ENCODE assay signal across 19 cellular contexts in the genomic region with DNA sequence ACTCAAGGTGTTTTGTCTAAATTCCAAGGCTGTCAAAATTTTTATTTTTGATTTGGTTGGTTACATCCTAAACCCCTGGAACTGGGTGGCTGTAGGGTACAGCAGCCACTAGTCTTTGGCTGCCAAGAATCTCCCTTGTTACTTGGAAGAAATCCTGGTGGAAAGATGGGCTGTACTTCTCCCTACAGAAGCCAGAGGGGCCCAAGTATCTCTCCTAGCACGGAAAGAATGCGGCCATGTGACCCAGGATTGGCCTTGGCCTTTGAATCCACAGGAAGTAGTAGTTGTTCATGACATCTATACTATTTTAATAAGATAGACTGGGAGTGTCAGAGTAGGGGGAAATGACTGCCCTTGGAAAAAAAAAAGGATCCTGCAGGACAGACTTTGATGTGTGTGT. TPM values are rescaled to one million over a fixed set of nuclear protein-coding genes. Genes with fewer than 3 reads are reported as not detected.
DNase-seq lines count a peak whose midpoint lies in the region; ATAC-seq, FAIRE-seq and TF ChIP-seq lines count a peak whose summit lies in the region.
"Had no signal": no experiment of that assay in that cellular context is flagged by ENCODE, and none has a peak within 500 bp of the region (broad histone marks: within the 10 kb centered on the region; RNA-seq: fewer than 3 reads in every experiment).

No MANE protein-coding gene starts in this region.

- H3K4me2 ChIP-seq in H1 (ENCODE audit: insufficient read depth in 1 of 2, low read depth in 2 of 2, low read length in 2 of 2) (no peak overlapping the region), mesenchymal stem cell (ENCODE audit: low read length, poor library complexity, severe bottlenecking) (no peak overlapping the region)

- H2AFZ ChIP-seq in H1 (ENCODE audit: low read length) (peak overlapping the region; percentile 14; the same call in 1 of the 2 replicates), mesenchymal stem cell (ENCODE audit: low read depth, low read length) (no peak overlapping the region)

- H3K27me3 ChIP-seq in H1 (replicated peaks in 1 of 4; ENCODE audit: control insufficient read depth in 3 of 4, extremely low read depth in 1 of 4, insufficient read depth in 3 of 4, low read length in 3 of 4): no peaks in the 10 kb centered on the region
- no peaks in the 10 kb centered on the region for H3K27me3 ChIP-seq in mesenchymal stem cell (ENCODE audit: control insufficient read depth in 1 of 2, insufficient read depth in 1 of 2, low read length in 2 of 2)
- H3K27me3 ChIP-seq in tibial artery: no peaks in the 10 kb centered on the region
- H3K27me3 ChIP-seq: BE2C, SJSA1 had no signal

- TF ChIP-seq EP300 in H1 (IDR thresholded peaks at IDR 0.05; ENCODE audit: borderline replicate concordance in 1 of 2, low read depth in 2 of 2, low read length in 2 of 2): no peak

- POLR2A ChIA-PET in H1 (lab: Charles Lee; ENCODE audit: partially characterized antibody): no interaction called here

- H4K8ac ChIP-seq in H1 (ENCODE audit: extremely low read depth, insufficient read depth, low read length) (no peak overlapping the region), mesenchymal stem cell (ENCODE audit: low read length) (no peak overlapping the region)

- H2BK5ac ChIP-seq in H1 (ENCODE audit: low read depth, low read length) (no peak overlapping the region), mesenchymal stem cell (ENCODE audit: low read depth, low read length, poor library complexity, severe bottlenecking) (no peak overlapping the region)

- no peaks in the 10 kb centered on the region for H3K79me2 ChIP-seq in H1 (ENCODE audit: control insufficient read depth in 1 of 2, insufficient read depth in 2 of 2, low read length in 2 of 2)

- H2AK5ac ChIP-seq in H1 (ENCODE audit: low read depth, low read length) (0 out of 2 replicates have a peak overlapping the region, but pooled peaks have one; percentile 30), mesenchymal stem cell (ENCODE audit: low read length, severe bottlenecking) (peak overlapping the region; percentile 55)

- 67% methylated on average over 2 of the region's 2 CpGs; no CpG with 5 or more reads in 1 of the 2 experiments for WGBS in H1 (ENCODE audit: extremely low coverage in 1 of 2, insufficient coverage in 1 of 2, insufficient read length in 1 of 2, insufficient replicate concordance in 2 of 2, low coverage in 1 of 2, low lambda C conversion rate in 2 of 2, missing lambda C conversion rate in 1 of 2), 2 experiments
- 50% methylated on average over 2 of the region's 2 CpGs for WGBS in mesenchymal stem cell

- H2BK12ac ChIP-seq in H1 (ENCODE audit: low read depth, low read length) (no peak overlapping the region), mesenchymal stem cell (ENCODE audit: low read length in 2 of 2) (no peak overlapping the region)

- H3K56ac ChIP-seq in H1 (replicated peaks; ENCODE audit: insufficient read length, low read depth, low read length): no peak overlapping the region

- intact Hi-C loops in tibial artery (cut with DNase I; ENCODE audit: low total_unique reads): no loop called here

- H2BK120ac ChIP-seq in H1 (replicated peaks; ENCODE audit: low read depth, low read length): no peak overlapping the region
- H2BK120ac ChIP-seq in mesenchymal stem cell (ENCODE audit: low read depth, low read length): no peak overlapping the region

- CTCF ChIA-PET in H1 (lab: Charles Lee; ENCODE audit: partially characterized antibody): no interaction called here

- no peak for ATAC-seq in GM21576 (IDR thresholded peaks at IDR 0.05; ENCODE audit: unreplicated experiment)
- ATAC-seq: effector memory CD8-positive, alpha-beta T cell had no signal

- H3K27ac ChIP-seq in H1 (ENCODE audit: low read depth, low read length) (no peak overlapping the region), mesenchymal stem cell (ENCODE audit: low read length, poor library complexity, severe bottlenecking) (no peak overlapping the region), tibial artery (no peak overlapping the region)
- H3K27ac ChIP-seq: SJSA1 had no signal

- H3K23ac ChIP-seq in H1 (ENCODE audit: insufficient read length) (no peak overlapping the region), mesenchymal stem cell (ENCODE audit: low read length in 2 of 2) (no peak overlapping the region)

- no peak overlapping the region for H4K5ac ChIP-seq in H1 (ENCODE audit: insufficient read length, low read depth, low read length)

- no peak overlapping the region for H3K4ac ChIP-seq in H1 (replicated peaks; ENCODE audit: insufficient read length, low read depth, low read length)
- H3K4ac ChIP-seq in mesenchymal stem cell (ENCODE audit: low read depth in 1 of 2, low read length in 2 of 2): no peak overlapping the region

- H4K20me1 ChIP-seq in H1 (replicated peaks in 1 of 2; ENCODE audit: control insufficient read depth in 1 of 2, insufficient read depth in 2 of 2, low read length in 2 of 2): no peaks in the 10 kb centered on the region

- H3K14ac ChIP-seq in H1 (ENCODE audit: insufficient read length) (no peak overlapping the region), mesenchymal stem cell (ENCODE audit: low read length in 2 of 2) (no peak overlapping the region)

- H3K9ac ChIP-seq in H1 (replicated peaks in 1 of 4; ENCODE audit: extremely low read depth in 1 of 4, low read depth in 3 of 4, low read length in 3 of 4) (no peak overlapping the region), mesenchymal stem cell (ENCODE audit: low read length) (no peak overlapping the region)

- no peaks in the 10 kb centered on the region for H3K79me1 ChIP-seq in H1 (ENCODE audit: low read depth, low read length)
- no peaks in the 10 kb centered on the region for H3K79me1 ChIP-seq in mesenchymal stem cell (replicated peaks; ENCODE audit: low read length, poor library complexity, severe bottlenecking)

- H2BK15ac ChIP-seq in H1 (ENCODE audit: low read length) (no peak overlapping the region), mesenchymal stem cell (ENCODE audit: low read depth, poor library complexity, severe bottlenecking) (no peak overlapping the region)

- no peaks in the 10 kb centered on the region for H3K23me2 ChIP-seq in H1 (ENCODE audit: low read depth, low read length)

- H3K4me1 ChIP-seq in H1 (replicated peaks in 1 of 4; ENCODE audit: control insufficient read depth in 3 of 4, insufficient read depth in 4 of 4, low read length in 3 of 4) (no peaks in the 10 kb centered on the region), mesenchymal stem cell (ENCODE audit: control insufficient read depth, insufficient read depth, low read depth, low read length) (no peaks in the 10 kb centered on the region), tibial artery (no peaks in the 10 kb centered on the region)
- H3K4me1 ChIP-seq: BE2C had no signal

- H3K36me3 ChIP-seq in H1 (ENCODE audit: control insufficient read depth in 2 of 4, insufficient read depth in 4 of 4, low read length in 3 of 4): no peaks in the 10 kb centered on the region
- no peaks in the 10 kb centered on the region for H3K36me3 ChIP-seq in mesenchymal stem cell (ENCODE audit: control insufficient read depth in 1 of 2, insufficient read depth in 2 of 2, low read depth in 1 of 2, low read length in 2 of 2)
- H3K36me3 ChIP-seq in tibial artery: no peaks in the 10 kb centered on the region
- H3K36me3 ChIP-seq: BE2C, SJSA1 had no signal

- H3K9me3 ChIP-seq in H1 (ENCODE audit: insufficient read depth in 2 of 2, low read depth in 1 of 2, low read length in 1 of 2) (peaks cover 16 to 17% of the 10 kb centered on the region in 2 experiments), mesenchymal stem cell (ENCODE audit: control insufficient read depth, low read length) (no peaks in the 10 kb centered on the region), tibial artery (no peaks in the 10 kb centered on the region)
- H3K9me3 ChIP-seq: BE2C, SJSA1 had no signal

- no peak for TF ChIP-seq POLR2A in H1 (IDR thresholded peaks at IDR 0.05; ENCODE audit: control extremely low read depth in 1 of 2, low read depth in 2 of 2, low read length in 2 of 2)

- H4K91ac ChIP-seq in H1 (replicated peaks; ENCODE audit: insufficient read length, low read length) (no peak overlapping the region), mesenchymal stem cell (ENCODE audit: low read length) (no peak overlapping the region)

- DNase-seq in EL (peak; percentile 38), NCI-H226 (peak; percentile 72), H1 (ENCODE audit: low read depth in 1 of 2, low spot score in 2 of 2) (no peak), mesenchymal stem cell (peak; percentile 24), NCI-H345 (lab: John Stamatoyannopoulos, UW) (no peak), DMS79 treated with DMSO at 0.1 percent for 48 hours (lab: John Stamatoyannopoulos, UW) (no peak), tibial artery (no peak)
- DNase-seq: activated CD4-positive, alpha-beta T cell treated with anti-CD3 and anti-CD28 coated beads, Interleukin-2, amount 50 U/mL, for 4 hours; activated T-cell treated with anti-CD3 and anti-CD28 coated beads, Interleukin-2, amount 50 U/mL, for 1 hour; BE2C; caudate nucleus; DMS 273 treated with DMSO at 0.1 percent for 48 hours; effector memory CD8-positive, alpha-beta T cell; NCI-H1092 treated with DMSO at 0.1 percent for 48 hours; stimulated activated CD4-positive, alpha-beta T cell treated with anti-CD3 and anti-CD28 coated beads, Interleukin-2, amount 100 ng/mL, for 24 hours had no signal

- TF ChIP-seq RAD21 in H1 (IDR thresholded peaks at IDR 0.05 in 1 of 2, conservative IDR thresholded peaks at IDR 0.05 in 1 of 2; ENCODE audit: low read depth in 2 of 2, low read length in 2 of 2): peak; percentile 23 to 56

- H3K4me3 ChIP-seq in H1 (ENCODE audit: extremely low read depth in 1 of 4, insufficient read depth in 2 of 4, low read depth in 3 of 4, low read length in 4 of 4) (no peak overlapping the region), mesenchymal stem cell (ENCODE audit: insufficient read depth in 1 of 2, low read depth in 1 of 2, low read length in 2 of 2) (no peak overlapping the region), tibial artery (no peak overlapping the region)
- H3K4me3 ChIP-seq: SJSA1 had no signal

- H3K18ac ChIP-seq in H1 (ENCODE audit: extremely low read depth, low read length): no peak overlapping the region
- H3K18ac ChIP-seq in mesenchymal stem cell (ENCODE audit: low read depth in 1 of 2, low read length in 2 of 2): peak overlapping the region in 1 of 2 experiments; percentile 22

- H2BK20ac ChIP-seq in H1 (ENCODE audit: low read length): no peak overlapping the region

- TF ChIP-seq CTCF in H1 (IDR thresholded peaks at IDR 0.05; ENCODE audit: control extremely low read depth in 1 of 3, insufficient read depth in 1 of 3, low read depth in 1 of 3, low read length in 3 of 3) (peak in 2 of 3 experiments; percentile 12 to 44; a peak in 2 of 4 replicates), tibial artery (IDR thresholded peaks at IDR 0.05) (no peak)

- no peak for FAIRE-seq in H1 (lab: Jason Lieb, UNC)
- FAIRE-seq: frontal cortex had no signal

RNA-seq across cellular contexts. Expression of gene MYO3B, which starts 54.4 kb away (rescaled TPM):
- 0.19 and 0.27 TPM in 2 replicates for total RNA-seq in H1 (2021; fragmentation: NEBNext Ultra II Directional; extraction: Animal tissue kit (Norgen Biotek cat#: 25700))
- polyA plus RNA-seq in H1 (2011; rRNA removed): 0.11 and 0.17 TPM in 2 replicates
- 0.16 TPM for polyA plus RNA-seq in H1 (2011; cell fraction: cytosol; rRNA removed)
- polyA plus RNA-seq in H1 (2011; cell fraction: nucleus; rRNA removed): 0.19 TPM
- polyA plus RNA-seq in H1 (2012, experiment 1 of 2): 0.13 to 0.29 TPM (median 0.17 TPM) in 4 replicates
- polyA plus RNA-seq in H1 (2012, experiment 2 of 2): not detected
- polyA plus RNA-seq in H1 (2013, experiment 1 of 2): 0.12 TPM
- polyA plus RNA-seq in H1 (2013, experiment 2 of 2): 0.15 TPM
- 0.98 and 1.4 TPM in 2 replicates for polyA minus RNA-seq in H1 (2011; rRNA and poly(A)+ RNA removed)
- polyA minus RNA-seq in H1 (2011; cell fraction: cytosol; rRNA and poly(A)+ RNA removed): 0.22 TPM
- polyA minus RNA-seq in H1 (2011; cell fraction: nucleus; rRNA and poly(A)+ RNA removed): 1.2 TPM
- polyA plus RNA-seq in mesenchymal stem cell (2013, experiment 1 of 2): 0.08 TPM
- 0.11 TPM for polyA plus RNA-seq in mesenchymal stem cell (2013, experiment 2 of 2)
- total RNA-seq: neural crest cell, SJSA1 had no signal

Comparison
In these comparisons a context has a peak if more than half of its experiments do, and no peak if none do; other contexts are left out.
1. DNase-seq: peak in EL (single experiment), NCI-H226 (single experiment) and mesenchymal stem cell (single experiment); none in H1 (0 of 2), NCI-H345 (single experiment), DMS79 treated with DMSO at 0.1 percent for 48 hours (single experiment) and tibial artery (0 of 2).
2. CTCF ChIP-seq: peak in H1 (2 of 3); none in tibial artery (0 of 2).